ENCODE assay signal across 10 cellular contexts in the genomic region with DNA sequence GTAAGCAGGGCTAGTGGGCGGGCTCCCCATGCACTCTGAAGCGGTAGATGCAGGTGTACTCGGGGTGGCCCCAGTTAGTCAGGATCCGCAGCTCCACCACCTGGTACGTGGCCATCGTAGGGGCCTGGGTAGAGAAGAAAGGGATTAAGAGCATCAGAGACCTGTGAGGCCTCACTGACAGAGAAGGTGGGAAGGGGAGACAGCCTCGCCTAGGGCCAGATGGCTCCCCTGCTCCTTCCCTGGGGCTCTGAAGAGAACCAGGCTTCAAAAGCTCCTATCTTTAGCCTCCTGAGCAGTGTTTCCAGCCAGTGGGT. TPM values are rescaled to one million over a fixed set of nuclear protein-coding genes. Genes with fewer than 3 reads are reported as not detected.
DNase-seq lines count a peak whose midpoint lies in the region; ATAC-seq and TF ChIP-seq lines count a peak whose summit lies in the region.
"Had no signal": no experiment of that assay in that cellular context is flagged by ENCODE, and none has a peak within 500 bp of the region (broad histone marks: within the 10 kb centered on the region; RNA-seq: fewer than 3 reads in every experiment).

No MANE protein-coding gene starts in this region.

- H3K27me3 ChIP-seq in osteoblast (ENCODE audit: insufficient read depth, low read length): no peaks in the 10 kb centered on the region
- H3K27me3 ChIP-seq in endodermal cell (ENCODE audit: control insufficient read depth, insufficient read depth, low read length, poor library complexity, severe bottlenecking): no peaks in the 10 kb centered on the region
- H3K27me3 ChIP-seq: pancreas had no signal

- peaks cover 27% of the 10 kb centered on the region for H3K4me1 Mint-ChIP-seq in T-helper 2 cell treated with Interferon-gamma antibody and Interleukin-4, amounts not matched to agents 5 μg/mL and 100 μg/mL, for 36 hours (ENCODE audit: low read depth)
- peaks cover 65% of the 10 kb centered on the region for H3K4me1 Mint-ChIP-seq in activated CD8-positive, alpha-beta T cell treated with anti-CD3 and anti-CD28 coated beads, Interleukin-2, amount 10 ng/mL, durations not matched to agents 7 days and 5 days (ENCODE audit: low read depth)
- no peaks in the 10 kb centered on the region for H3K4me1 Mint-ChIP-seq in endodermal cell

- H3K4me2 ChIP-seq in osteoblast (ENCODE audit: insufficient read depth, low read length): no peak overlapping the region

- H4K20me1 ChIP-seq in osteoblast (ENCODE audit: insufficient read depth, low read length): peaks cover 6% of the 10 kb centered on the region

- CTCF ChIA-PET in activated CD8-positive, alpha-beta T cell treated with anti-CD3 and anti-CD28 coated beads, Interleukin-2, amount 10 ng/mL, durations not matched to agents 7 days and 5 days (lab: Charles Lee): interaction anchor here (5.4 kb wide), 1 partner anchor 13 kb away, joined by 57 read pairs; no protein-coding TSS in a partner anchor

- no peak overlapping the region for H3K4me3 ChIP-seq in osteoblast (ENCODE audit: insufficient read depth, low read length)
- no peak overlapping the region for H3K4me3 ChIP-seq in endodermal cell (ENCODE audit: low read length)
- H3K4me3 ChIP-seq: pancreas had no signal

- H3K27ac ChIP-seq in osteoblast (ENCODE audit: low read depth, low read length) (no peak overlapping the region), endodermal cell (ENCODE audit: low read depth, low read length) (no peak overlapping the region)

- H3K4me1 ChIP-seq in osteoblast (ENCODE audit: insufficient read depth, low read length) (no peaks in the 10 kb centered on the region), endodermal cell (ENCODE audit: control insufficient read depth, insufficient read depth, low read length) (no peaks in the 10 kb centered on the region)

- no peaks in the 10 kb centered on the region for H3K9me3 Mint-ChIP-seq in T-helper 2 cell treated with Interferon-gamma antibody and Interleukin-4, amounts not matched to agents 5 μg/mL and 100 μg/mL, for 36 hours
- H3K9me3 Mint-ChIP-seq in activated CD8-positive, alpha-beta T cell treated with anti-CD3 and anti-CD28 coated beads, Interleukin-2, amount 10 ng/mL, durations not matched to agents 7 days and 5 days (ENCODE audit: insufficient read depth): no peaks in the 10 kb centered on the region
- no peaks in the 10 kb centered on the region for H3K9me3 Mint-ChIP-seq in endodermal cell

- 96% methylated on average over 4 to 7 of the region's 7 CpGs for WGBS in endodermal cell (ENCODE audit: insufficient coverage in 1 of 2, insufficient read length in 1 of 2), 2 experiments

- peak overlapping the region; percentile 87 for H3K27ac Mint-ChIP-seq in T-helper 2 cell treated with Interferon-gamma antibody and Interleukin-4, amounts not matched to agents 5 μg/mL and 100 μg/mL, for 36 hours
- H3K27ac Mint-ChIP-seq in activated CD8-positive, alpha-beta T cell treated with anti-CD3 and anti-CD28 coated beads, Interleukin-2, amount 10 ng/mL, durations not matched to agents 7 days and 5 days: peak overlapping the region; percentile 85
- H3K27ac Mint-ChIP-seq in endodermal cell: no peak overlapping the region

- POLR2A ChIA-PET in activated CD8-positive, alpha-beta T cell treated with anti-CD3 and anti-CD28 coated beads, Interleukin-2, amount 10 ng/mL, durations not matched to agents 7 days and 5 days (lab: Charles Lee): interaction anchor here (1.4 to 16.4 kb wide), 5 partner anchors 12 to 38 kb away, joined by 3 to 307 read pairs (median 12); partner anchors contain the start of genes GTPBP1 and SUN2

- H3K36me3 ChIP-seq in osteoblast (ENCODE audit: insufficient read depth, low read length): peaks cover 75% of the 10 kb centered on the region
- H3K36me3 ChIP-seq in endodermal cell (ENCODE audit: control insufficient read depth, insufficient read depth, low read length): peaks cover 85% of the 10 kb centered on the region

- H3K9ac ChIP-seq in endodermal cell (ENCODE audit: extremely low read depth, low read length, poor library complexity, severe bottlenecking): no peak overlapping the region

- no peak overlapping the region for H3K4me3 Mint-ChIP-seq in T-helper 2 cell treated with Interferon-gamma antibody and Interleukin-4, amounts not matched to agents 5 μg/mL and 100 μg/mL, for 36 hours
- no peak overlapping the region for H3K4me3 Mint-ChIP-seq in activated CD8-positive, alpha-beta T cell treated with anti-CD3 and anti-CD28 coated beads, Interleukin-2, amount 10 ng/mL, durations not matched to agents 7 days and 5 days
- H3K4me3 Mint-ChIP-seq in endodermal cell: no peak overlapping the region

- H2AFZ ChIP-seq in osteoblast (ENCODE audit: low read length): no peak overlapping the region

- H3K27me3 Mint-ChIP-seq in T-helper 2 cell treated with Interferon-gamma antibody and Interleukin-4, amounts not matched to agents 5 μg/mL and 100 μg/mL, for 36 hours (ENCODE audit: low read depth): no peaks in the 10 kb centered on the region
- H3K27me3 Mint-ChIP-seq in activated CD8-positive, alpha-beta T cell treated with anti-CD3 and anti-CD28 coated beads, Interleukin-2, amount 10 ng/mL, durations not matched to agents 7 days and 5 days (ENCODE audit: low read depth): no peaks in the 10 kb centered on the region
- no peaks in the 10 kb centered on the region for H3K27me3 Mint-ChIP-seq in endodermal cell (ENCODE audit: insufficient read depth)

- H3K36me3 Mint-ChIP-seq in T-helper 2 cell treated with Interferon-gamma antibody and Interleukin-4, amounts not matched to agents 5 μg/mL and 100 μg/mL, for 36 hours (ENCODE audit: low read depth): peaks cover 75% of the 10 kb centered on the region
- peaks cover 81% of the 10 kb centered on the region for H3K36me3 Mint-ChIP-seq in activated CD8-positive, alpha-beta T cell treated with anti-CD3 and anti-CD28 coated beads, Interleukin-2, amount 10 ng/mL, durations not matched to agents 7 days and 5 days (ENCODE audit: low read depth)
- peaks cover 42% of the 10 kb centered on the region for H3K36me3 Mint-ChIP-seq in endodermal cell (ENCODE audit: low read depth)

- TF ChIP-seq CTCF in osteoblast (IDR thresholded peaks at IDR 0.05; ENCODE audit: extremely low read depth, low read depth, low read length): no peak
- no peak for TF ChIP-seq CTCF in endodermal cell (conservative IDR thresholded peaks at IDR 0.05)

- DNase-seq in T-helper 2 cell treated with Interferon-gamma antibody and Interleukin-4, amounts not matched to agents 5 μg/mL and 100 μg/mL, for 36 hours (ENCODE audit: low spot score): no peak
- no peak for DNase-seq in T-helper 2 cell
- DNase-seq in activated CD8-positive, alpha-beta T cell treated with anti-CD3 and anti-CD28 coated beads, Interleukin-2, amount 10 ng/mL, durations not matched to agents 7 days and 5 days: no peak
- peak; percentile 63 for DNase-seq in osteoblast (ENCODE audit: insufficient read length, low spot score, missing footprints)
- no peak for DNase-seq in endodermal cell
- DNase-seq: activated CD4-positive, alpha-beta T cell treated with anti-CD3 and anti-CD28 coated beads, Interleukin-2, amount 50 U/mL, for 48 hours; DMS79 treated with DMSO at 0.1 percent for 48 hours; NCI-H187 had no signal

- ATAC-seq in activated CD8-positive, alpha-beta T cell treated with anti-CD3 and anti-CD28 coated beads, Interleukin-2, amount 10 ng/mL, durations not matched to agents 7 days and 5 days: no peak
- ATAC-seq in GM21381 (IDR thresholded peaks at IDR 0.05; ENCODE audit: unreplicated experiment): no peak

- H3K9me3 ChIP-seq in osteoblast (ENCODE audit: low read depth, low read length) (no peaks in the 10 kb centered on the region), endodermal cell (ENCODE audit: control insufficient read depth, low read length) (no peaks in the 10 kb centered on the region)
- H3K9me3 ChIP-seq: pancreas had no signal

- H3K79me2 ChIP-seq in osteoblast (ENCODE audit: insufficient read depth, low read length): no peaks in the 10 kb centered on the region

RNA-seq across cellular contexts. Expression of gene SUN2, which starts 19.6 kb away (rescaled TPM):
- total RNA-seq in activated CD8-positive, alpha-beta T cell treated with anti-CD3 and anti-CD28 coated beads, Interleukin-2, amount 10 ng/mL, durations not matched to agents 7 days and 5 days: 100 to 1,000 TPM; 481 to 482 TPM
- total RNA-seq in osteoblast (95.2 and 105 TPM in 2 replicates), endodermal cell (10 to 100 TPM; 23.0 to 32.4 TPM)
- polyA plus RNA-seq in endodermal cell (2013, experiment 1 of 2): 66.3 TPM
- polyA plus RNA-seq in endodermal cell (2013, experiment 2 of 2): 71.5 TPM

RNA-seq across cellular contexts. Expression of gene GTPBP1, which starts 30.5 kb away (rescaled TPM):
- 10 to 100 TPM; 71.8 to 73.9 TPM for total RNA-seq in activated CD8-positive, alpha-beta T cell treated with anti-CD3 and anti-CD28 coated beads, Interleukin-2, amount 10 ng/mL, durations not matched to agents 7 days and 5 days
- total RNA-seq in osteoblast (28.3 and 34.7 TPM in 2 replicates), endodermal cell (10 to 100 TPM; 79.0 to 86.1 TPM)
- polyA plus RNA-seq in endodermal cell (2013, experiment 1 of 2): 50.9 TPM
- 49.5 TPM for polyA plus RNA-seq in endodermal cell (2013, experiment 2 of 2)

RNA-seq across cellular contexts. Expression of gene JOSD1, which starts 35.5 kb away (rescaled TPM):
- 10 to 100 TPM; 60.0 to 63.7 TPM for total RNA-seq in activated CD8-positive, alpha-beta T cell treated with anti-CD3 and anti-CD28 coated beads, Interleukin-2, amount 10 ng/mL, durations not matched to agents 7 days and 5 days
- 82.2 and 86.1 TPM in 2 replicates for total RNA-seq in osteoblast
- total RNA-seq in endodermal cell: 10 to 100 TPM; 21.2 to 26.7 TPM
- 35.3 TPM for polyA plus RNA-seq in endodermal cell (2013, experiment 1 of 2)
- polyA plus RNA-seq in endodermal cell (2013, experiment 2 of 2): 33.0 TPM

RNA-seq across cellular contexts. Expression of gene TOMM22, which starts 54.5 kb away (rescaled TPM):
- 10 to 100 TPM; 91.3 to 98.7 TPM for total RNA-seq in activated CD8-positive, alpha-beta T cell treated with anti-CD3 and anti-CD28 coated beads, Interleukin-2, amount 10 ng/mL, durations not matched to agents 7 days and 5 days
- total RNA-seq in osteoblast: 57.2 and 60.4 TPM in 2 replicates
- 100 to 1,000 TPM; 114 to 119 TPM for total RNA-seq in endodermal cell
- polyA plus RNA-seq in endodermal cell (2013, experiment 1 of 2): 88.4 TPM
- polyA plus RNA-seq in endodermal cell (2013, experiment 2 of 2): 72.7 TPM

RNA-seq across cellular contexts. Expression of gene DNAL4, which starts 57.7 kb away (rescaled TPM):
- 1 to 10 TPM; 8.0 to 8.6 TPM for total RNA-seq in activated CD8-positive, alpha-beta T cell treated with anti-CD3 and anti-CD28 coated beads, Interleukin-2, amount 10 ng/mL, durations not matched to agents 7 days and 5 days
- total RNA-seq in osteoblast: 15.9 and 17.0 TPM in 2 replicates
- total RNA-seq in endodermal cell: 10 to 100 TPM; 24.8 to 29.8 TPM
- polyA plus RNA-seq in endodermal cell (2013, experiment 1 of 2): 28.5 TPM
- polyA plus RNA-seq in endodermal cell (2013, experiment 2 of 2): 25.9 TPM
